Comparison of ENCODE assay signal across 8 cellular contexts in genomic region chr6:88165877-88166492, GRCh38. TPM values are rescaled to one million over a fixed set of nuclear protein-coding genes. Genes with fewer than 3 reads are reported as not detected.
DNase-seq lines count a peak whose midpoint lies in the region; ATAC-seq and TF ChIP-seq lines count a peak whose summit lies in the region.

TSS of gene CNR1 (minus strand) at chr6:88166347. CDS start at chr6:88145274, 21,073 bp downstream.

- H3K27ac ChIP-seq in parathyroid adenoma = no peak within 1 kb of the TSS

- H3K27ac Mint-ChIP-seq in activated naive CD4-positive, alpha-beta T cell treated with anti-CD3 and anti-CD28 coated beads, Interleukin-2, amount 10 ng/mL, durations not matched to agents 7 days and 5 days = no peak within 1 kb of the TSS
- H3K27ac Mint-ChIP-seq in HFFc6 = no peak within 1 kb of the TSS
- no peak within 1 kb of the TSS for H3K27ac Mint-ChIP-seq in activated CD8-positive, alpha-beta T cell treated with anti-CD3 and anti-CD28 coated beads, Interleukin-2, amount 10 ng/mL, durations not matched to agents 7 days and 5 days

- peak within 1 kb of the TSS; percentile 37 for H3K4me3 ChIP-seq in parathyroid adenoma (ENCODE audit: low read depth, low read length)

- no peak within 1 kb of the TSS for H3K9ac ChIP-seq in parathyroid adenoma

- TF ChIP-seq CTCF in HFFc6 (IDR thresholded peaks at IDR 0.05) (no peak), parathyroid adenoma (IDR thresholded peaks at IDR 0.05) (no peak)

- POLR2A ChIA-PET in activated CD8-positive, alpha-beta T cell treated with anti-CD3 and anti-CD28 coated beads, Interleukin-2, amount 10 ng/mL, durations not matched to agents 7 days and 5 days (lab: Charles Lee) = no interaction called here

- H3K9me3 ChIP-seq in parathyroid adenoma (ENCODE audit: control insufficient read depth, low read length) = no peaks in the 10 kb centered on the region

- H3K27me3 Mint-ChIP-seq in activated naive CD4-positive, alpha-beta T cell treated with anti-CD3 and anti-CD28 coated beads, Interleukin-2, amount 10 ng/mL, durations not matched to agents 7 days and 5 days = peaks cover 60% of the 10 kb centered on the region
- peaks cover 20% of the 10 kb centered on the region; the same call in 1 of the 2 replicates for H3K27me3 Mint-ChIP-seq in HFFc6 (ENCODE audit: insufficient read depth)
- H3K27me3 Mint-ChIP-seq in activated CD8-positive, alpha-beta T cell treated with anti-CD3 and anti-CD28 coated beads, Interleukin-2, amount 10 ng/mL, durations not matched to agents 7 days and 5 days (ENCODE audit: low read depth) = peaks cover 58% of the 10 kb centered on the region

- peak within 1 kb of the TSS; percentile 68 for H3K4me3 Mint-ChIP-seq in activated naive CD4-positive, alpha-beta T cell treated with anti-CD3 and anti-CD28 coated beads, Interleukin-2, amount 10 ng/mL, durations not matched to agents 7 days and 5 days
- H3K4me3 Mint-ChIP-seq in HFFc6 = peak within 1 kb of the TSS; percentile 41
- H3K4me3 Mint-ChIP-seq in activated CD8-positive, alpha-beta T cell treated with anti-CD3 and anti-CD28 coated beads, Interleukin-2, amount 10 ng/mL, durations not matched to agents 7 days and 5 days = peak within 1 kb of the TSS; percentile 56

- peaks cover 2% of the 10 kb centered on the region for H3K36me3 Mint-ChIP-seq in activated naive CD4-positive, alpha-beta T cell treated with anti-CD3 and anti-CD28 coated beads, Interleukin-2, amount 10 ng/mL, durations not matched to agents 7 days and 5 days
- peaks cover 7% of the 10 kb centered on the region; the same call in 1 of the 2 replicates for H3K36me3 Mint-ChIP-seq in HFFc6 (ENCODE audit: low read depth)
- no peaks in the 10 kb centered on the region for H3K36me3 Mint-ChIP-seq in activated CD8-positive, alpha-beta T cell treated with anti-CD3 and anti-CD28 coated beads, Interleukin-2, amount 10 ng/mL, durations not matched to agents 7 days and 5 days (ENCODE audit: low read depth)

- H3K4me1 ChIP-seq in parathyroid adenoma = no peaks in the 10 kb centered on the region

- H3K4me2 ChIP-seq in parathyroid adenoma (ENCODE audit: low read length) = peak within 1 kb of the TSS; percentile 61

- no peaks in the 10 kb centered on the region for H3K9me3 Mint-ChIP-seq in activated naive CD4-positive, alpha-beta T cell treated with anti-CD3 and anti-CD28 coated beads, Interleukin-2, amount 10 ng/mL, durations not matched to agents 7 days and 5 days
- peaks cover 10% of the 10 kb centered on the region; the same call in 1 of the 2 replicates for H3K9me3 Mint-ChIP-seq in HFFc6
- H3K9me3 Mint-ChIP-seq in activated CD8-positive, alpha-beta T cell treated with anti-CD3 and anti-CD28 coated beads, Interleukin-2, amount 10 ng/mL, durations not matched to agents 7 days and 5 days (ENCODE audit: insufficient read depth) = no peaks in the 10 kb centered on the region

- DNase-seq in activated naive CD4-positive, alpha-beta T cell treated with anti-CD3 and anti-CD28 coated beads, Interleukin-2, amount 10 ng/mL, durations not matched to agents 7 days and 5 days = peak; percentile 23
- DNase-seq in activated naive CD4-positive, alpha-beta T cell (lab: John Stamatoyannopoulos, UW) = no peak
- DNase-seq in HFFc6 (no peak), NCI-H1105 treated with DMSO at 0.1 percent for 48 hours (lab: John Stamatoyannopoulos, UW) (peak; percentile 68), glomerular visceral epithelial cell (ENCODE audit: extremely low spot score) (peak; percentile 55), hepatic stellate cell (ENCODE audit: low spot score) (no peak)
- DNase-seq in activated CD8-positive, alpha-beta T cell treated with anti-CD3 and anti-CD28 coated beads, Interleukin-2, amount 10 ng/mL, durations not matched to agents 7 days and 5 days = peak; percentile 25

- ATAC-seq in activated CD8-positive, alpha-beta T cell treated with anti-CD3 and anti-CD28 coated beads, Interleukin-2, amount 10 ng/mL, durations not matched to agents 7 days and 5 days = peak; percentile 67

- CTCF ChIA-PET in activated naive CD4-positive, alpha-beta T cell treated with anti-CD3 and anti-CD28 coated beads, Interleukin-2, amount 10 ng/mL, durations not matched to agents 7 days and 5 days (lab: Charles Lee) = interaction anchor here (1.1 kb wide), 1 partner anchor 615 kb away, joined by 3 read pairs; no protein-coding TSS in a partner anchor
- CTCF ChIA-PET in activated CD8-positive, alpha-beta T cell treated with anti-CD3 and anti-CD28 coated beads, Interleukin-2, amount 10 ng/mL, durations not matched to agents 7 days and 5 days (lab: Charles Lee) = no interaction called here

- H2AFZ ChIP-seq in parathyroid adenoma = peak within 1 kb of the TSS; percentile 62

- peaks cover 14% of the 10 kb centered on the region for H3K4me1 Mint-ChIP-seq in activated naive CD4-positive, alpha-beta T cell treated with anti-CD3 and anti-CD28 coated beads, Interleukin-2, amount 10 ng/mL, durations not matched to agents 7 days and 5 days
- H3K4me1 Mint-ChIP-seq in HFFc6 (ENCODE audit: low read depth) = peaks cover 5% of the 10 kb centered on the region; the same call in 1 of the 2 replicates
- peaks cover 10% of the 10 kb centered on the region for H3K4me1 Mint-ChIP-seq in activated CD8-positive, alpha-beta T cell treated with anti-CD3 and anti-CD28 coated beads, Interleukin-2, amount 10 ng/mL, durations not matched to agents 7 days and 5 days (ENCODE audit: low read depth)

- H3K27me3 ChIP-seq in parathyroid adenoma (ENCODE audit: control insufficient read depth, insufficient read depth, low read length) = peaks cover 9% of the 10 kb centered on the region

- H3K79me2 ChIP-seq in parathyroid adenoma = no peaks in the 10 kb centered on the region

- H3K36me3 ChIP-seq in parathyroid adenoma (ENCODE audit: control insufficient read depth, insufficient read depth, low read length) = no peaks in the 10 kb centered on the region

RNA-seq across cellular contexts. Expression of gene CNR1, which starts in this region (rescaled TPM):
- not detected for total RNA-seq in HFFc6 (2021; fragmentation: NEBNext Ultra II Directional; extraction: Animal tissue kit (Norgen Biotek cat#: 25700))
- not detected for total RNA-seq in activated CD8-positive, alpha-beta T cell treated with anti-CD3 and anti-CD28 coated beads, Interleukin-2, amount 10 ng/mL, durations not matched to agents 7 days and 5 days

Comparison
In these comparisons a context has a peak if more than half of its experiments do, and no peak if none do; other contexts are left out.
1. DNase-seq: peak in activated naive CD4-positive, alpha-beta T cell treated with anti-CD3 and anti-CD28 coated beads, Interleukin-2, amount 10 ng/mL, durations not matched to agents 7 days and 5 days (single experiment), NCI-H1105 treated with DMSO at 0.1 percent for 48 hours (single experiment) and glomerular visceral epithelial cell (single experiment); none in activated naive CD4-positive, alpha-beta T cell (0 of 4), HFFc6 (single experiment) and hepatic stellate cell (single experiment).
2. Peak in DNase-seq and ATAC-seq in activated CD8-positive, alpha-beta T cell treated with anti-CD3 and anti-CD28 coated beads, Interleukin-2, amount 10 ng/mL, durations not matched to agents 7 days and 5 days; RNA of the gene not detected or under 1 TPM.
3. Peak in every context shown above with its lines, with median percentiles within 50 percentile points of each other: H3K4me3 Mint-ChIP-seq.